Comparison of ENCODE assay signal across 30 cellular contexts in the genomic region with DNA sequence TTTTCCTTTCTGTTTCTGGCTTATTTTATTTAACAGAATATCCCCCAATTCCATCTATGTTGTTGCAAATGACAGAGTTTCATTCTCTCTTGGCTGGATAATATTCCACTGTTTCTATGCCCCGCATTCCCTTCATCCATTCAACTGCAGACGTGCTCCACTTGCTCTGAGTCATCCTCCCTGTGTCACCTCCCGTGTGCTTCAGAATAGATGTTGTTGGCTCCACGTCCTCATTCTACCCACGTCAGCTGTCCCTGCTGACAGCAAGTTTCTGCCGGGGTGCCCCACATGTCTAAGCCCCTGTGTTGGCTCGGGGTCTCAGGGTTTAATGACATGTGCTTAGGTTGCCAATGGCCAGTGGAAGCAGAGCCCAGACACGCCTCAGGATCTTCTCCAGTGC.
"Had no signal": no experiment of that assay in that cellular context is flagged by ENCODE, and none has a peak within 500 bp of the region (broad histone marks: within the 10 kb centered on the region; RNA-seq: fewer than 3 reads in every experiment).

No MANE protein-coding gene starts in this region.

- DNase-seq: activated CD4-positive, alpha-beta memory T cell treated with anti-CD3 and anti-CD28 coated beads, Interleukin-2, amount 10 ng/mL, durations not matched to agents 7 days and 5 days; activated CD4-positive, alpha-beta T cell treated with anti-CD3 and anti-CD28 coated beads for 1 hour; activated CD4-positive, alpha-beta T cell treated with anti-CD3 and anti-CD28 coated beads, Interleukin-2, amount 10 ng/mL, durations not matched to agents 7 days and 5 days; activated CD8-positive, alpha-beta memory T cell treated with anti-CD3 and anti-CD28 coated beads, Interleukin-2, amount 50 U/mL, for 48 hours; activated naive CD8-positive, alpha-beta T cell treated with anti-CD3 and anti-CD28 coated beads, Interleukin-2, amount 50 U/mL, for 24 hours; activated T-cell treated with anti-CD3 and anti-CD28 coated beads, Interleukin-2, amount 50 U/mL, for 24 hours; amygdala; central memory CD4-positive, alpha-beta T cell; foreskin fibroblast; heart left ventricle; hypothalamus; immature natural killer cell; left lung; lower lobe of right lung; mucosa of descending colon; stimulated activated CD4-positive, alpha-beta T cell treated with anti-CD3 and anti-CD28 coated beads, Interleukin-2, amount 100 ng/mL, for 24 hours; stimulated activated naive B cell treated with anti-CD40 and anti-IgM and Interleukin-4, amounts not matched to agents 10 μg/mL and 1 μg/mL and 100 μg/mL, for 72 hours; stomach; T-helper 2 cell; thyroid gland; upper lobe of right lung had no signal

- H3K36me3 Mint-ChIP-seq: activated naive CD4-positive, alpha-beta T cell treated with anti-CD3 and anti-CD28 coated beads, Interleukin-2, amount 50 U/mL, for 24 hours; stimulated activated naive B cell treated with anti-CD40 and anti-IgM and Interleukin-4, amounts not matched to agents 10 μg/mL and 1 μg/mL and 100 μg/mL, for 72 hours had no signal

- FAIRE-seq: endothelial cell of umbilical vein had no signal

- H3K27ac ChIP-seq: breast epithelium, heart left ventricle, left lung, lower lobe of right lung, prostate gland, stomach, thyroid gland, upper lobe of right lung had no signal

- H3K27me3 Mint-ChIP-seq: activated CD4-positive, alpha-beta memory T cell treated with anti-CD3 and anti-CD28 coated beads, Interleukin-2, amount 10 ng/mL, durations not matched to agents 7 days and 5 days; activated CD4-positive, alpha-beta T cell treated with anti-CD3 and anti-CD28 coated beads, Interleukin-2, amount 10 ng/mL, durations not matched to agents 7 days and 5 days; activated naive CD8-positive, alpha-beta T cell treated with anti-CD3 and anti-CD28 coated beads, Interleukin-2, amount 50 U/mL, for 24 hours; activated T-cell treated with anti-CD3 and anti-CD28 coated beads, Interleukin-2, amount 50 U/mL, for 24 hours; stimulated activated naive B cell treated with anti-CD40 and anti-IgM and Interleukin-4, amounts not matched to agents 10 μg/mL and 1 μg/mL and 100 μg/mL, for 72 hours had no signal

- H3K27ac Mint-ChIP-seq: activated CD4-positive, alpha-beta memory T cell treated with anti-CD3 and anti-CD28 coated beads, Interleukin-2, amount 10 ng/mL, durations not matched to agents 7 days and 5 days; activated CD4-positive, alpha-beta T cell treated with anti-CD3 and anti-CD28 coated beads, Interleukin-2, amount 10 ng/mL, durations not matched to agents 7 days and 5 days; activated naive CD4-positive, alpha-beta T cell treated with anti-CD3 and anti-CD28 coated beads, Interleukin-2, amount 50 U/mL, for 24 hours; activated naive CD8-positive, alpha-beta T cell treated with anti-CD3 and anti-CD28 coated beads, Interleukin-2, amount 50 U/mL, for 24 hours; activated T-cell treated with anti-CD3 and anti-CD28 coated beads, Interleukin-2, amount 50 U/mL, for 24 hours; activated T-helper 2 cell treated with anti-CD3 and anti-CD28 coated beads, Interferon-gamma antibody, Interleukin-2, Interleukin-4, amounts not matched to agents 10 μg/mL and 5 μg/mL and 100 μg/mL, durations not matched to agents 14 hours and 24 hours and 36 hours; immature natural killer cell; natural killer cell treated with Interleukin-12 subunit alpha and Interleukin-12 subunit beta and Interleukin-15 and Interleukin-18, amount 100 ng/mL, for 72 hours; stimulated activated naive B cell treated with anti-CD40 and anti-IgM and Interleukin-4, amounts not matched to agents 10 μg/mL and 1 μg/mL and 100 μg/mL, for 72 hours; WTC11 had no signal

- ATAC-seq: activated naive CD8-positive, alpha-beta T cell treated with anti-CD3 and anti-CD28 coated beads, Interleukin-2, amount 50 U/mL, for 24 hours; esophagus mucosa; heart left ventricle; left lung; lower lobe of right lung; mucosa of descending colon; natural killer cell treated with Interleukin-12 subunit alpha and Interleukin-12 subunit beta and Interleukin-15 and Interleukin-18, amount 100 ng/mL, for 72 hours; stimulated activated naive B cell treated with anti-CD40 and anti-IgM and Interleukin-4, amounts not matched to agents 10 μg/mL and 1 μg/mL and 100 μg/mL, for 72 hours; upper lobe of right lung; WTC11 had no signal

- H3K4me1 Mint-ChIP-seq: activated CD4-positive, alpha-beta memory T cell treated with anti-CD3 and anti-CD28 coated beads, Interleukin-2, amount 10 ng/mL, durations not matched to agents 7 days and 5 days; activated CD4-positive, alpha-beta T cell treated with anti-CD3 and anti-CD28 coated beads, Interleukin-2, amount 10 ng/mL, durations not matched to agents 7 days and 5 days; activated naive CD4-positive, alpha-beta T cell treated with anti-CD3 and anti-CD28 coated beads, Interleukin-2, amount 50 U/mL, for 24 hours; activated naive CD8-positive, alpha-beta T cell treated with anti-CD3 and anti-CD28 coated beads, Interleukin-2, amount 50 U/mL, for 24 hours; immature natural killer cell; stimulated activated naive B cell treated with anti-CD40 and anti-IgM and Interleukin-4, amounts not matched to agents 10 μg/mL and 1 μg/mL and 100 μg/mL, for 72 hours had no signal

- H3K9me3 ChIP-seq: prostate gland, thyroid gland, upper lobe of right lung had no signal

- H3K4me3 ChIP-seq: breast epithelium, heart left ventricle, left lung, lower lobe of right lung, mucosa of descending colon, prostate gland, smooth muscle cell, stomach, thyroid gland, upper lobe of right lung had no signal

- H3K4me3 Mint-ChIP-seq: activated CD4-positive, alpha-beta memory T cell treated with anti-CD3 and anti-CD28 coated beads, Interleukin-2, amount 10 ng/mL, durations not matched to agents 7 days and 5 days; activated CD4-positive, alpha-beta T cell treated with anti-CD3 and anti-CD28 coated beads, Interleukin-2, amount 10 ng/mL, durations not matched to agents 7 days and 5 days; activated naive CD4-positive, alpha-beta T cell treated with anti-CD3 and anti-CD28 coated beads, Interleukin-2, amount 50 U/mL, for 24 hours; activated naive CD8-positive, alpha-beta T cell treated with anti-CD3 and anti-CD28 coated beads, Interleukin-2, amount 50 U/mL, for 24 hours; activated T-cell treated with anti-CD3 and anti-CD28 coated beads, Interleukin-2, amount 50 U/mL, for 24 hours; immature natural killer cell; natural killer cell treated with Interleukin-12 subunit alpha and Interleukin-12 subunit beta and Interleukin-15 and Interleukin-18, amount 100 ng/mL, for 72 hours; stimulated activated naive B cell treated with anti-CD40 and anti-IgM and Interleukin-4, amounts not matched to agents 10 μg/mL and 1 μg/mL and 100 μg/mL, for 72 hours; WTC11 had no signal

- H3K36me3 ChIP-seq: breast epithelium, heart left ventricle, left lung, lower lobe of right lung, prostate gland, stomach, thyroid gland, upper lobe of right lung had no signal

- H3K4me1 ChIP-seq: breast epithelium, left lung, lower lobe of right lung, prostate gland, stomach, upper lobe of right lung had no signal

- H3K27me3 ChIP-seq: heart left ventricle, left lung, stomach, thyroid gland, upper lobe of right lung had no signal
